1 cellular context compared by ENCODE assay signal in genomic region chr10:80453715-80454525, GRCh38.
TF ChIP-seq lines count a peak whose summit lies in the region.

Gene TSPAN14 (plus strand): TSS chr10:80454310. CDS start chr10:80489234, 34,924 bp downstream.

TF ChIP-seq in HEK293, 187 proteins besides CTCF, POLR2A, EP300 and RAD21 (continued from another document and continues in another):
- TF ChIP-seq, protein P1, sequence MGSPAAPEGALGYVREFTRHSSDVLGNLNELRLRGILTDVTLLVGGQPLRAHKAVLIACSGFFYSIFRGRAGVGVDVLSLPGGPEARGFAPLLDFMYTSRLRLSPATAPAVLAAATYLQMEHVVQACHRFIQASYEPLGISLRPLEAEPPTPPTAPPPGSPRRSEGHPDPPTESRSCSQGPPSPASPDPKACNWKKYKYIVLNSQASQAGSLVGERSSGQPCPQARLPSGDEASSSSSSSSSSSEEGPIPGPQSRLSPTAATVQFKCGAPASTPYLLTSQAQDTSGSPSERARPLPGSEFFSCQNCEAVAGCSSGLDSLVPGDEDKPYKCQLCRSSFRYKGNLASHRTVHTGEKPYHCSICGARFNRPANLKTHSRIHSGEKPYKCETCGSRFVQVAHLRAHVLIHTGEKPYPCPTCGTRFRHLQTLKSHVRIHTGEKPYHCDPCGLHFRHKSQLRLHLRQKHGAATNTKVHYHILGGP (tag by site-specific recombination; IDR thresholded peaks at IDR 0.05): no peak
- no peak for TF ChIP-seq ZNF670 (tag by site-specific recombination; IDR thresholded peaks at IDR 0.05; ENCODE audit: low read depth)
- TF ChIP-seq ZXDB (tag by site-specific recombination; IDR thresholded peaks at IDR 0.05): 0 out of 2 replicates have a peak, but pooled peaks have one; percentile 4
- TF ChIP-seq HOXD13 (CRISPR knock-in tag; IDR thresholded peaks at IDR 0.05; ENCODE audit: borderline replicate concordance): no peak
- TF ChIP-seq ZNF776 (tag by site-specific recombination; IDR thresholded peaks at IDR 0.05; ENCODE audit: borderline replicate concordance): no peak
- peak; percentile 29 for TF ChIP-seq ZNF335 (tag by site-specific recombination; conservative IDR thresholded peaks at IDR 0.05)
- no peak for TF ChIP-seq BCL11A (tag by site-specific recombination; IDR thresholded peaks at IDR 0.05; ENCODE audit: low read depth)
- no peak for TF ChIP-seq ZNF302 (tag by site-specific recombination; IDR thresholded peaks at IDR 0.05; ENCODE audit: low read depth)
- TF ChIP-seq ZNF777 (tag by site-specific recombination; IDR thresholded peaks at IDR 0.05; ENCODE audit: borderline replicate concordance): no peak
- TF ChIP-seq ZNF623 (tag by site-specific recombination; IDR thresholded peaks at IDR 0.05): no peak
- TF ChIP-seq ZNF626 (tag by site-specific recombination; IDR thresholded peaks at IDR 0.05): no peak
- TF ChIP-seq ELK4 (IDR thresholded peaks at IDR 0.05; ENCODE audit: borderline replicate concordance, low read depth, low read length): no peak
- no peak for TF ChIP-seq ZNF248 (tag by site-specific recombination; IDR thresholded peaks at IDR 0.05)
- no peak for TF ChIP-seq SP7 (tag by site-specific recombination; IDR thresholded peaks at IDR 0.05)
- no peak for TF ChIP-seq ZNF2 (tag by site-specific recombination; IDR thresholded peaks at IDR 0.05)
- peak; percentile 41 for TF ChIP-seq ZFHX2 (tag by site-specific recombination; conservative IDR thresholded peaks at IDR 0.05)
- TF ChIP-seq ZNF426 (tag by site-specific recombination; IDR thresholded peaks at IDR 0.05): no peak
- 0 out of 2 replicates have a peak, but pooled peaks have one; percentile 19 for TF ChIP-seq ZFP69B (tag by site-specific recombination; IDR thresholded peaks at IDR 0.05)
- TF ChIP-seq GLI2 (tag by site-specific recombination; IDR thresholded peaks at IDR 0.05; ENCODE audit: borderline replicate concordance, low read depth): no peak
- TF ChIP-seq ZNF473 (tag by site-specific recombination; IDR thresholded peaks at IDR 0.05): no peak
- TF ChIP-seq ZNF114 (tag by site-specific recombination; IDR thresholded peaks at IDR 0.05): no peak
- TF ChIP-seq ZNF280C (tag by site-specific recombination; IDR thresholded peaks at IDR 0.05): no peak
- TF ChIP-seq ZNF596 (tag by site-specific recombination; IDR thresholded peaks at IDR 0.05): no peak
- no peak for TF ChIP-seq ZBTB49 (tag by site-specific recombination; IDR thresholded peaks at IDR 0.05; ENCODE audit: low read depth)
- TF ChIP-seq, protein P2, sequence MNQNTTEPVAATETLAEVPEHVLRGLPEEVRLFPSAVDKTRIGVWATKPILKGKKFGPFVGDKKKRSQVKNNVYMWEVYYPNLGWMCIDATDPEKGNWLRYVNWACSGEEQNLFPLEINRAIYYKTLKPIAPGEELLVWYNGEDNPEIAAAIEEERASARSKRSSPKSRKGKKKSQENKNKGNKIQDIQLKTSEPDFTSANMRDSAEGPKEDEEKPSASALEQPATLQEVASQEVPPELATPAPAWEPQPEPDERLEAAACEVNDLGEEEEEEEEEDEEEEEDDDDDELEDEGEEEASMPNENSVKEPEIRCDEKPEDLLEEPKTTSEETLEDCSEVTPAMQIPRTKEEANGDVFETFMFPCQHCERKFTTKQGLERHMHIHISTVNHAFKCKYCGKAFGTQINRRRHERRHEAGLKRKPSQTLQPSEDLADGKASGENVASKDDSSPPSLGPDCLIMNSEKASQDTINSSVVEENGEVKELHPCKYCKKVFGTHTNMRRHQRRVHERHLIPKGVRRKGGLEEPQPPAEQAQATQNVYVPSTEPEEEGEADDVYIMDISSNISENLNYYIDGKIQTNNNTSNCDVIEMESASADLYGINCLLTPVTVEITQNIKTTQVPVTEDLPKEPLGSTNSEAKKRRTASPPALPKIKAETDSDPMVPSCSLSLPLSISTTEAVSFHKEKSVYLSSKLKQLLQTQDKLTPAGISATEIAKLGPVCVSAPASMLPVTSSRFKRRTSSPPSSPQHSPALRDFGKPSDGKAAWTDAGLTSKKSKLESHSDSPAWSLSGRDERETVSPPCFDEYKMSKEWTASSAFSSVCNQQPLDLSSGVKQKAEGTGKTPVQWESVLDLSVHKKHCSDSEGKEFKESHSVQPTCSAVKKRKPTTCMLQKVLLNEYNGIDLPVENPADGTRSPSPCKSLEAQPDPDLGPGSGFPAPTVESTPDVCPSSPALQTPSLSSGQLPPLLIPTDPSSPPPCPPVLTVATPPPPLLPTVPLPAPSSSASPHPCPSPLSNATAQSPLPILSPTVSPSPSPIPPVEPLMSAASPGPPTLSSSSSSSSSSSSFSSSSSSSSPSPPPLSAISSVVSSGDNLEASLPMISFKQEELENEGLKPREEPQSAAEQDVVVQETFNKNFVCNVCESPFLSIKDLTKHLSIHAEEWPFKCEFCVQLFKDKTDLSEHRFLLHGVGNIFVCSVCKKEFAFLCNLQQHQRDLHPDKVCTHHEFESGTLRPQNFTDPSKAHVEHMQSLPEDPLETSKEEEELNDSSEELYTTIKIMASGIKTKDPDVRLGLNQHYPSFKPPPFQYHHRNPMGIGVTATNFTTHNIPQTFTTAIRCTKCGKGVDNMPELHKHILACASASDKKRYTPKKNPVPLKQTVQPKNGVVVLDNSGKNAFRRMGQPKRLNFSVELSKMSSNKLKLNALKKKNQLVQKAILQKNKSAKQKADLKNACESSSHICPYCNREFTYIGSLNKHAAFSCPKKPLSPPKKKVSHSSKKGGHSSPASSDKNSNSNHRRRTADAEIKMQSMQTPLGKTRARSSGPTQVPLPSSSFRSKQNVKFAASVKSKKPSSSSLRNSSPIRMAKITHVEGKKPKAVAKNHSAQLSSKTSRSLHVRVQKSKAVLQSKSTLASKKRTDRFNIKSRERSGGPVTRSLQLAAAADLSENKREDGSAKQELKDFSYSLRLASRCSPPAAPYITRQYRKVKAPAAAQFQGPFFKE (tag by site-specific recombination; IDR thresholded peaks at IDR 0.05; ENCODE audit: borderline replicate concordance): no peak
- TF ChIP-seq SP3 (tag by site-specific recombination; IDR thresholded peaks at IDR 0.05): peak; percentile 17; the same call in 1 of the 2 replicates
- TF ChIP-seq ZNF791 (tag by site-specific recombination; IDR thresholded peaks at IDR 0.05): no peak
- TF ChIP-seq ZNF624 (tag by site-specific recombination; IDR thresholded peaks at IDR 0.05): no peak
- TF ChIP-seq WT1 (tag by site-specific recombination; IDR thresholded peaks at IDR 0.05): no peak
- TF ChIP-seq ZNF677 (tag by site-specific recombination; IDR thresholded peaks at IDR 0.05): no peak
- no peak for TF ChIP-seq ZNF423 (tag by site-specific recombination; IDR thresholded peaks at IDR 0.05)
- no peak for TF ChIP-seq TRIM28 (IDR thresholded peaks at IDR 0.05; ENCODE audit: borderline replicate concordance, low read length)
- no peak for TF ChIP-seq SALL2 (tag by site-specific recombination; IDR thresholded peaks at IDR 0.05; ENCODE audit: borderline replicate concordance)
- TF ChIP-seq ZNF169 (tag by site-specific recombination; IDR thresholded peaks at IDR 0.05): no peak
- no peak for TF ChIP-seq GFI1B (tag by site-specific recombination; IDR thresholded peaks at IDR 0.05)
- no peak for TF ChIP-seq ZNF843 (tag by site-specific recombination; IDR thresholded peaks at IDR 0.05)
- no peak for TF ChIP-seq ZNF449 (tag by site-specific recombination; IDR thresholded peaks at IDR 0.05)
- no peak for TF ChIP-seq ZNF274 (IDR thresholded peaks at IDR 0.05; ENCODE audit: low read length)
- TF ChIP-seq ZNF274 (tag by site-specific recombination; IDR thresholded peaks at IDR 0.05; ENCODE audit: borderline replicate concordance): no peak
- TF ChIP-seq ZBTB7A (tag by site-specific recombination; IDR thresholded peaks at IDR 0.05; ENCODE audit: low read depth): no peak
- TF ChIP-seq ZNF707 (tag by site-specific recombination; IDR thresholded peaks at IDR 0.05): no peak
- TF ChIP-seq PRDM1 (tag by site-specific recombination; IDR thresholded peaks at IDR 0.05): no peak
- TF ChIP-seq ZNF354C (tag by site-specific recombination; IDR thresholded peaks at IDR 0.05; ENCODE audit: borderline replicate concordance, low read depth): no peak
- no peak for TF ChIP-seq SCRT2 (tag by site-specific recombination; IDR thresholded peaks at IDR 0.05)
- TF ChIP-seq ZNF24 (tag by site-specific recombination; IDR thresholded peaks at IDR 0.05): no peak
- TF ChIP-seq, protein P3, sequence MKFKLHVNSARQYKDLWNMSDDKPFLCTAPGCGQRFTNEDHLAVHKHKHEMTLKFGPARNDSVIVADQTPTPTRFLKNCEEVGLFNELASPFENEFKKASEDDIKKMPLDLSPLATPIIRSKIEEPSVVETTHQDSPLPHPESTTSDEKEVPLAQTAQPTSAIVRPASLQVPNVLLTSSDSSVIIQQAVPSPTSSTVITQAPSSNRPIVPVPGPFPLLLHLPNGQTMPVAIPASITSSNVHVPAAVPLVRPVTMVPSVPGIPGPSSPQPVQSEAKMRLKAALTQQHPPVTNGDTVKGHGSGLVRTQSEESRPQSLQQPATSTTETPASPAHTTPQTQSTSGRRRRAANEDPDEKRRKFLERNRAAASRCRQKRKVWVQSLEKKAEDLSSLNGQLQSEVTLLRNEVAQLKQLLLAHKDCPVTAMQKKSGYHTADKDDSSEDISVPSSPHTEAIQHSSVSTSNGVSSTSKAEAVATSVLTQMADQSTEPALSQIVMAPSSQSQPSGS (tag by site-specific recombination; IDR thresholded peaks at IDR 0.05; ENCODE audit: low read depth): no peak
- TF ChIP-seq, protein P4, sequence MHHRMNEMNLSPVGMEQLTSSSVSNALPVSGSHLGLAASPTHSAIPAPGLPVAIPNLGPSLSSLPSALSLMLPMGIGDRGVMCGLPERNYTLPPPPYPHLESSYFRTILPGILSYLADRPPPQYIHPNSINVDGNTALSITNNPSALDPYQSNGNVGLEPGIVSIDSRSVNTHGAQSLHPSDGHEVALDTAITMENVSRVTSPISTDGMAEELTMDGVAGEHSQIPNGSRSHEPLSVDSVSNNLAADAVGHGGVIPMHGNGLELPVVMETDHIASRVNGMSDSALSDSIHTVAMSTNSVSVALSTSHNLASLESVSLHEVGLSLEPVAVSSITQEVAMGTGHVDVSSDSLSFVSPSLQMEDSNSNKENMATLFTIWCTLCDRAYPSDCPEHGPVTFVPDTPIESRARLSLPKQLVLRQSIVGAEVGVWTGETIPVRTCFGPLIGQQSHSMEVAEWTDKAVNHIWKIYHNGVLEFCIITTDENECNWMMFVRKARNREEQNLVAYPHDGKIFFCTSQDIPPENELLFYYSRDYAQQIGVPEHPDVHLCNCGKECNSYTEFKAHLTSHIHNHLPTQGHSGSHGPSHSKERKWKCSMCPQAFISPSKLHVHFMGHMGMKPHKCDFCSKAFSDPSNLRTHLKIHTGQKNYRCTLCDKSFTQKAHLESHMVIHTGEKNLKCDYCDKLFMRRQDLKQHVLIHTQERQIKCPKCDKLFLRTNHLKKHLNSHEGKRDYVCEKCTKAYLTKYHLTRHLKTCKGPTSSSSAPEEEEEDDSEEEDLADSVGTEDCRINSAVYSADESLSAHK (tag by site-specific recombination; IDR thresholded peaks at IDR 0.05): no peak
- TF ChIP-seq ZNF311 (tag by site-specific recombination; IDR thresholded peaks at IDR 0.05; ENCODE audit: borderline replicate concordance): no peak
- TF ChIP-seq KLF7 (tag by site-specific recombination; IDR thresholded peaks at IDR 0.05; ENCODE audit: borderline replicate concordance): no peak
